1 cellular context compared by ENCODE assay signal in the genomic region with DNA sequence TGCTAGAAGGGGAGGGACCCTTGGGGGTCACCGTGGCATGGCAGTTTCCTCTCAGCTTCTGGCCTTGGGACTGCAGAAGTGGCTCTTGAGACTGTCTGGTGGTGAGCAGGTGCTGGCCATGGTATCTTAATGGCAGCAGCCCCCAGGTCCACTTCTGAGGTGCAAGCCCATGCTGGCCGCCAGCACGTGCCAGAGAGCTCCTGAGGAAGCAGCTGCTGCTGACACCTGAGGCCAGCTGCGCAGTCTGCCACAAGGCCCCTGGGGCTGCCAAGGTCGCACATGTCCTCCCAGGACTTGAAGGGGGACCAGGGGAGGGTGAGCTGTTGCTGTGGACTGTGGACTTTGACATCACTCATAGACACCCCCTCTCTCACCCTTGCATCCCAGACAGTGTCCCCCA.
TF ChIP-seq lines count a peak whose summit lies in the region.

No MANE protein-coding gene starts in this region.

TF ChIP-seq in H1, 55 proteins besides CTCF, POLR2A, EP300 and RAD21:
- TF ChIP-seq SP2 (IDR thresholded peaks at IDR 0.05; ENCODE audit: low read length) (no peak), GTF2F1 (IDR thresholded peaks at IDR 0.05; ENCODE audit: borderline replicate concordance, low read depth, low read length) (no peak), RXRA (IDR thresholded peaks at IDR 0.05; ENCODE audit: insufficient read depth, low read depth, low read length) (no peak), CTBP2 (IDR thresholded peaks at IDR 0.05; ENCODE audit: borderline replicate concordance, insufficient read depth, insufficient read length, low read length) (no peak), EGR1 (IDR thresholded peaks at IDR 0.05; ENCODE audit: borderline replicate concordance, low read depth, low read length) (no peak), MAFK (IDR thresholded peaks at IDR 0.05; ENCODE audit: low read depth, low read length) (no peak), SUZ12 (IDR thresholded peaks at IDR 0.05; ENCODE audit: low read length) (no peak), BACH1 (IDR thresholded peaks at IDR 0.05; ENCODE audit: low read length) (no peak), CEBPB (IDR thresholded peaks at IDR 0.05; ENCODE audit: low read depth, low read length) (no peak), POU5F1 (IDR thresholded peaks at IDR 0.05; ENCODE audit: low read depth, low read length) (no peak), JUND (IDR thresholded peaks at IDR 0.05; ENCODE audit: low read length) (no peak), TAF7 (optimal IDR thresholded peaks at IDR 0.05; ENCODE audit: borderline replicate concordance, low read depth, low read length) (no peak), HDAC6 (IDR thresholded peaks at IDR 0.05; ENCODE audit: low read depth, low read length) (no peak), ZNF274 (IDR thresholded peaks at IDR 0.05; ENCODE audit: borderline replicate concordance, extremely low read depth, low read length) (no peak)
- TF ChIP-seq, protein P1, sequence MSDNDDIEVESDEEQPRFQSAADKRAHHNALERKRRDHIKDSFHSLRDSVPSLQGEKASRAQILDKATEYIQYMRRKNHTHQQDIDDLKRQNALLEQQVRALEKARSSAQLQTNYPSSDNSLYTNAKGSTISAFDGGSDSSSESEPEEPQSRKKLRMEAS (IDR thresholded peaks at IDR 0.05), result no peak
